In the genomic region with DNA sequence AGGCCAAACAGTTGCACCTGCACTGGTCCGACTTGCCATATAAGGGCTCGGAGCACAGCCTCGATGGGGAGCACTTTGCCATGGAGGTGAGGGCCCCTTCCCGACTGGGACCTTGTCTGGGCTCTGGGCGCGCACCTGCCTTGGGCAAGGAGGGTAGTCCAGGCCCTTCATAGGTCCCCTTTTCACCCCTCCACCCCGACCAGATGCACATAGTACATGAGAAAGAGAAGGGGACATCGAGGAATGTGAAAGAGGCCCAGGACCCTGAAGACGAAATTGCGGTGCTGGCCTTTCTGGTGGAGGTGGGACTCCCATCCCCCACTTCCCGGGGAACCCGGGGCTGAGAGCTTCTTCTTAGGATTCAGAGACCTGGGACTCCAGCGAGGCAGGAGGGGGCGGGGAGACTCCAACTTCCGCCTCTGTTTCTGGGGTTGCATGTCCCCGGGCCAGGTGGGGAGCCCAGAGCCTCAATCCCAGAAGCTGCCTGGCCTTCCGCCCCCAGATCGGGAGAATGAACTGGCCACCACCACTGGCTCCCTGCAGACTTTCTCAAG, we compare ENCODE assay signal across 26 cellular contexts. TPM values are rescaled to one million over a fixed set of nuclear protein-coding genes. Genes with fewer than 3 reads are reported as not detected.
A peak's percentile ranks its signal among the peaks of the same experiment; 100 is the strongest.
DNase-seq lines count a peak whose midpoint lies in the region; ATAC-seq, FAIRE-seq and TF ChIP-seq lines count a peak whose summit lies in the region.
"Had no signal": no experiment of that assay in that cellular context is flagged by ENCODE, and none has a peak within 500 bp of the region (broad histone marks: within the 10 kb centered on the region; RNA-seq: fewer than 3 reads in every experiment).

No MANE protein-coding gene starts in this region.

- H4K8ac ChIP-seq in H1 (ENCODE audit: extremely low read depth, insufficient read depth, low read length): no peak overlapping the region

- FAIRE-seq in HepG2 (lab: Jason Lieb, UNC) (no peak), H1 (lab: Jason Lieb, UNC) (no peak)

- no peak for TF ChIP-seq CTCF in HepG2 (CRISPR knock-in tag; IDR thresholded peaks at IDR 0.05)
- TF ChIP-seq CTCF in right lobe of liver (IDR thresholded peaks at IDR 0.05): no peak
- TF ChIP-seq CTCF in H1 (IDR thresholded peaks at IDR 0.05; ENCODE audit: control extremely low read depth in 1 of 3, insufficient read depth in 1 of 3, low read depth in 1 of 3, low read length in 3 of 3): no peak

- H4K20me1 ChIP-seq in HepG2 (ENCODE audit: insufficient read depth, low read length): no peaks in the 10 kb centered on the region
- peaks cover 0 to 3% of the 10 kb centered on the region in 2 experiments for H4K20me1 ChIP-seq in H1 (replicated peaks in 1 of 2; ENCODE audit: control insufficient read depth in 1 of 2, insufficient read depth in 2 of 2, low read length in 2 of 2)

- H2AFZ ChIP-seq in HepG2 (ENCODE audit: low read length) (no peak overlapping the region), H1 (ENCODE audit: low read length) (no peak overlapping the region)

- TF ChIP-seq EP300 in HepG2 (IDR thresholded peaks at IDR 0.05; ENCODE audit: low read depth in 2 of 2, low read length in 2 of 2) (no peak), HepG2 (CRISPR knock-in tag; IDR thresholded peaks at IDR 0.05; ENCODE audit: borderline replicate concordance) (no peak), H1 (IDR thresholded peaks at IDR 0.05; ENCODE audit: borderline replicate concordance in 1 of 2, low read depth in 2 of 2, low read length in 2 of 2) (no peak)

- peaks cover 8% of the 10 kb centered on the region; the same call in 1 of the 2 replicates for H3K23me2 ChIP-seq in H1 (ENCODE audit: low read depth, low read length)

- 21% methylated on average over 15 of the region's 18 CpGs for WGBS in HepG2 (ENCODE audit: low lambda C conversion rate)
- WGBS in right lobe of liver (ENCODE audit: insufficient coverage, low coverage, low lambda C conversion rate, missing lambda C conversion rate): 70% methylated on average over 2 of the region's 18 CpGs
- WGBS in H1 (ENCODE audit: extremely low coverage in 1 of 2, insufficient coverage in 1 of 2, insufficient read length in 1 of 2, insufficient replicate concordance in 2 of 2, low coverage in 1 of 2, low lambda C conversion rate in 2 of 2, missing lambda C conversion rate in 1 of 2), 2 experiments: 87% methylated on average over 17 of the region's 18 CpGs; no CpG with 5 or more reads in 1 of the 2 experiments

- no peak overlapping the region for H2BK120ac ChIP-seq in H1 (replicated peaks; ENCODE audit: low read depth, low read length)

- no peak overlapping the region for H3K27ac Mint-ChIP-seq in activated naive CD8-positive, alpha-beta T cell treated with anti-CD3 and anti-CD28 coated beads, Interleukin-2, amount 50 U/mL, for 24 hours
- H3K27ac Mint-ChIP-seq: IgD-negative memory B cell had no signal

- H3K4me3 Mint-ChIP-seq in activated naive CD8-positive, alpha-beta T cell treated with anti-CD3 and anti-CD28 coated beads, Interleukin-2, amount 50 U/mL, for 24 hours: no peak overlapping the region
- H3K4me3 Mint-ChIP-seq: CD8-positive, alpha-beta memory T cell; IgD-negative memory B cell had no signal

- H3K4me1 Mint-ChIP-seq in activated naive CD8-positive, alpha-beta T cell treated with anti-CD3 and anti-CD28 coated beads, Interleukin-2, amount 50 U/mL, for 24 hours: no peaks in the 10 kb centered on the region
- H3K4me1 Mint-ChIP-seq: CD8-positive, alpha-beta memory T cell had no signal

- CTCF ChIA-PET in HepG2 (lab: Yijun Ruan, JAX; ENCODE audit: low intra/inter-chr PET ratio, low total read pairs): no interaction called here
- CTCF ChIA-PET in H1 (lab: Charles Lee; ENCODE audit: partially characterized antibody): interaction anchor here (0.5 to 9.0 kb wide), 3 partner anchors 13 to 99 kb away, joined by 3 to 148 read pairs (median 9); no protein-coding TSS in a partner anchor

- no peak overlapping the region for H4K5ac ChIP-seq in H1 (ENCODE audit: insufficient read length, low read depth, low read length)

- H3K18ac ChIP-seq in H1 (ENCODE audit: extremely low read depth, low read length): no peak overlapping the region; the same call in none of the 2 replicates

- no peak for TF ChIP-seq RAD21 in HepG2 (CRISPR knock-in tag; IDR thresholded peaks at IDR 0.05)
- no peak for TF ChIP-seq RAD21 in H1 (IDR thresholded peaks at IDR 0.05 in 1 of 2, conservative IDR thresholded peaks at IDR 0.05 in 1 of 2; ENCODE audit: low read depth in 2 of 2, low read length in 2 of 2)

- in situ Hi-C loops in HepG2 (cut with HindIII; ENCODE audit: extremely low pct_ligation_motif_present, low pct_unique_long_range_greater_than_20kb): no loop called here

- H2BK5ac ChIP-seq in H1 (ENCODE audit: low read depth, low read length): peak overlapping the region; percentile 71; the same call in 1 of the 2 replicates

- H4K91ac ChIP-seq in H1 (replicated peaks; ENCODE audit: insufficient read length, low read length): peak overlapping the region; percentile 66

- DNase-seq in HepG2 (ENCODE audit: low spot score) (no peak), right lobe of liver (no peak), H1 (ENCODE audit: low read depth in 1 of 2, low spot score in 2 of 2) (peak in 1 of 2 experiments; percentile 51), posterior vena cava (ENCODE audit: low spot score) (peak; percentile 66)
- DNase-seq in activated CD4-positive, alpha-beta T cell treated with anti-CD3 and anti-CD28 coated beads for 1 hour: no peak
- no peak for DNase-seq in activated naive CD8-positive, alpha-beta T cell treated with anti-CD3 and anti-CD28 coated beads, Interleukin-2, amount 50 U/mL, for 24 hours
- DNase-seq: AML-193; CD8-positive, alpha-beta memory T cell; EL; GF-D8; Karpas-422; MV-4-11; NCI-H1105 treated with DMSO at 0.1 percent for 48 hours; NCI-H2081 treated with DMSO at 0.1 percent for 48 hours; NCI-H2171 treated with DMSO at 0.1 percent for 48 hours; NCI-H524 treated with DMSO at 0.1 percent for 48 hours; NCI-H82; SIG-M5 had no signal

- H3K4me2 ChIP-seq in HepG2 (ENCODE audit: low read depth, low read length) (no peak overlapping the region), H1 (ENCODE audit: insufficient read depth in 1 of 2, low read depth in 2 of 2, low read length in 2 of 2) (no peak overlapping the region; a peak in 1 of 4 replicates)

- TF ChIP-seq POLR2A in HepG2 (IDR thresholded peaks at IDR 0.05; ENCODE audit: insufficient read depth in 1 of 2, low read depth in 2 of 2, low read length in 2 of 2) (no peak), right lobe of liver (IDR thresholded peaks at IDR 0.05) (no peak), H1 (IDR thresholded peaks at IDR 0.05; ENCODE audit: control extremely low read depth in 1 of 2, low read depth in 2 of 2, low read length in 2 of 2) (no peak)

- no peak for ATAC-seq in HepG2
- no peak for ATAC-seq in right lobe of liver
- ATAC-seq in GM18861 (IDR thresholded peaks at IDR 0.05; ENCODE audit: unreplicated experiment): no peak
- no peak for ATAC-seq in activated naive CD8-positive, alpha-beta T cell treated with anti-CD3 and anti-CD28 coated beads, Interleukin-2, amount 50 U/mL, for 24 hours
- ATAC-seq: HCT116, Panc1 had no signal

- peaks cover 32% of the 10 kb centered on the region for H3K27me3 Mint-ChIP-seq in activated naive CD8-positive, alpha-beta T cell treated with anti-CD3 and anti-CD28 coated beads, Interleukin-2, amount 50 U/mL, for 24 hours

- H2BK20ac ChIP-seq in H1 (ENCODE audit: low read length): peak overlapping the region; percentile 29; the same call in 1 of the 2 replicates

- H3K27ac ChIP-seq in HepG2 (ENCODE audit: extremely low read length, insufficient read depth, low read length) (no peak overlapping the region), right lobe of liver (no peak overlapping the region), H1 (ENCODE audit: low read depth, low read length) (no peak overlapping the region)
- H3K27ac ChIP-seq: C4-2B had no signal

- no peak overlapping the region for H3K14ac ChIP-seq in H1 (ENCODE audit: insufficient read length)

- no peaks in the 10 kb centered on the region for H3K79me1 ChIP-seq in H1 (ENCODE audit: low read depth, low read length)

- no peak overlapping the region for H3K56ac ChIP-seq in H1 (replicated peaks; ENCODE audit: insufficient read length, low read depth, low read length)

- no TSS peak for BruUV-seq in HepG2 (replicated peaks; lab: Mats Ljungman, UMichigan)

- H2AK5ac ChIP-seq in H1 (ENCODE audit: low read depth, low read length): peak overlapping the region; percentile 60; the same call in 1 of the 2 replicates

- peak overlapping the region; percentile 53 for H3K4ac ChIP-seq in H1 (replicated peaks; ENCODE audit: insufficient read length, low read depth, low read length)

- no peaks in the 10 kb centered on the region for H3K36me3 Mint-ChIP-seq in activated naive CD8-positive, alpha-beta T cell treated with anti-CD3 and anti-CD28 coated beads, Interleukin-2, amount 50 U/mL, for 24 hours (ENCODE audit: low read depth)
- H3K36me3 Mint-ChIP-seq: CD8-positive, alpha-beta memory T cell had no signal

- peaks cover 14 to 85% of the 10 kb centered on the region in 2 experiments; a peak in 4 of 5 replicates for H3K27me3 ChIP-seq in HepG2 (ENCODE audit: control insufficient read depth in 1 of 2, insufficient read depth in 2 of 2, low read length in 2 of 2)
- H3K27me3 ChIP-seq in right lobe of liver: no peaks in the 10 kb centered on the region
- no peaks in the 10 kb centered on the region for H3K27me3 ChIP-seq in H1 (replicated peaks in 1 of 4; ENCODE audit: control insufficient read depth in 3 of 4, extremely low read depth in 1 of 4, insufficient read depth in 3 of 4, low read length in 3 of 4)

- peak overlapping the region; percentile 95; the same call in 1 of the 2 replicates for H2BK12ac ChIP-seq in H1 (ENCODE audit: low read depth, low read length)

- no peaks in the 10 kb centered on the region for H3K9me3 ChIP-seq in HepG2 (ENCODE audit: low read length)
- H3K9me3 ChIP-seq in right lobe of liver: no peaks in the 10 kb centered on the region
- H3K9me3 ChIP-seq in H1 (ENCODE audit: insufficient read depth in 2 of 2, low read depth in 1 of 2, low read length in 1 of 2): no peaks in the 10 kb centered on the region

- H3K4me3 ChIP-seq in HepG2 (replicated peaks in 1 of 3; ENCODE audit: insufficient read depth in 1 of 3, low read depth in 2 of 3, low read length in 3 of 3) (no peak overlapping the region), right lobe of liver (no peak overlapping the region), H1 (ENCODE audit: extremely low read depth in 1 of 4, insufficient read depth in 2 of 4, low read depth in 3 of 4, low read length in 4 of 4) (no peak overlapping the region)

- H2BK15ac ChIP-seq in H1 (ENCODE audit: low read length): no peak overlapping the region

- intact Hi-C loops in HepG2 (cut with micrococcal nuclease; ENCODE audit: unreplicated experiment): no loop called here
- intact Hi-C loops in right lobe of liver (cut with DNase I): no loop called here
- intact Hi-C loops in posterior vena cava (cut with DNase I): no loop called here

- POLR2A ChIA-PET in HepG2 (lab: Yijun Ruan, JAX) (no interaction called here), H1 (lab: Charles Lee; ENCODE audit: partially characterized antibody) (interaction anchor here (0.9 to 2.0 kb wide), 4 partner anchors 9 to 235 kb away, joined by 3 to 5 read pairs (median 4); a partner anchor contains a TSS)

- H3K4me1 ChIP-seq in HepG2 (ENCODE audit: insufficient read depth, low read length) (peaks cover 8% of the 10 kb centered on the region), right lobe of liver (no peaks in the 10 kb centered on the region), H1 (replicated peaks in 1 of 4; ENCODE audit: control insufficient read depth in 3 of 4, insufficient read depth in 4 of 4, low read length in 3 of 4) (peaks cover 7 to 42% (median 28%) of the 10 kb centered on the region in 4 experiments)

- H3K9ac ChIP-seq in HepG2 (ENCODE audit: insufficient read depth, low read depth, low read length) (no peak overlapping the region), H1 (replicated peaks in 1 of 4; ENCODE audit: extremely low read depth in 1 of 4, low read depth in 3 of 4, low read length in 3 of 4) (no peak overlapping the region)

- no peaks in the 10 kb centered on the region for H3K9me3 Mint-ChIP-seq in activated naive CD8-positive, alpha-beta T cell treated with anti-CD3 and anti-CD28 coated beads, Interleukin-2, amount 50 U/mL, for 24 hours
- H3K9me3 Mint-ChIP-seq: IgD-negative memory B cell had no signal

- H3K23ac ChIP-seq in H1 (ENCODE audit: insufficient read length): no peak overlapping the region

- H3K36me3 ChIP-seq in HepG2 (replicated peaks in 1 of 2; ENCODE audit: control insufficient read depth in 1 of 2, insufficient read depth in 2 of 2, low read length in 2 of 2) (no peaks in the 10 kb centered on the region), right lobe of liver (no peaks in the 10 kb centered on the region), H1 (ENCODE audit: control insufficient read depth in 2 of 4, insufficient read depth in 4 of 4, low read length in 3 of 4) (no peaks in the 10 kb centered on the region)

- no peaks in the 10 kb centered on the region for H3K79me2 ChIP-seq in HepG2 (ENCODE audit: insufficient read depth, low read length)
- no peaks in the 10 kb centered on the region for H3K79me2 ChIP-seq in H1 (ENCODE audit: control insufficient read depth in 1 of 2, insufficient read depth in 2 of 2, low read length in 2 of 2)

RNA-seq across cellular contexts. Expression of a gene that starts 7.8 kb away (rescaled TPM):
- total RNA-seq in HepG2 (2016; rRNA removed; fragmentation: Illumina TruSeq; extraction: Trizol) (not detected in 2 replicates), right lobe of liver (under 1 TPM in 3 of 6 experiments, not detected in 3; 0.33 to 0.37 (median 0.35) TPM), posterior vena cava (1 to 10 TPM; 2.9 to 7.0 TPM)
- total RNA-seq in HepG2 (2016; cell fraction: cytosol; rRNA removed; fragmentation: Illumina TruSeq; extraction: Trizol; ENCODE audit: low read depth): not detected in 2 replicates
- total RNA-seq in HepG2 (2016; cell fraction: insoluble cytoplasmic fraction; rRNA removed; fragmentation: Illumina TruSeq; extraction: Trizol): not detected in 2 replicates
- total RNA-seq in HepG2 (2016; cell fraction: membrane; rRNA removed; fragmentation: Illumina TruSeq; extraction: Trizol): not detected in 2 replicates
- not detected in 2 replicates for total RNA-seq in HepG2 (2016; cell fraction: nucleus; rRNA removed; fragmentation: Illumina TruSeq; extraction: Trizol)
- polyA plus RNA-seq in HepG2 (2011; rRNA removed) (not detected in 2 replicates), H1 (2011; rRNA removed) (3.6 and 6.8 TPM in 2 replicates)
- polyA plus RNA-seq in HepG2 (2011; cell fraction: cytosol; rRNA removed): not detected in 2 replicates
- not detected in 2 replicates for polyA plus RNA-seq in HepG2 (2011; cell fraction: nucleus; rRNA removed)
- not detected in 2 replicates for polyA plus RNA-seq in HepG2 (2012)
- polyA plus RNA-seq in HepG2 (2016; cell fraction: cytosol; fragmentation: Illumina TruSeq; extraction: Trizol; ENCODE audit: low read depth): not detected in 2 replicates
- not detected in 2 replicates for polyA plus RNA-seq in HepG2 (2016; cell fraction: insoluble cytoplasmic fraction; fragmentation: Illumina TruSeq; extraction: Trizol; ENCODE audit: low read depth)
- polyA plus RNA-seq in HepG2 (2016; cell fraction: membrane; fragmentation: Illumina TruSeq; extraction: Trizol; ENCODE audit: low read depth): not detected in 2 replicates
- polyA plus RNA-seq in HepG2 (2016; cell fraction: nucleus; fragmentation: Illumina TruSeq; extraction: Trizol; ENCODE audit: insufficient read depth, low read depth): not detected in 2 replicates
- polyA minus RNA-seq in HepG2 (2011; rRNA and poly(A)+ RNA removed; ENCODE audit: low replicate concordance): not detected in 2 replicates
- not detected in 2 replicates for polyA minus RNA-seq in HepG2 (2011; cell fraction: cytosol; rRNA and poly(A)+ RNA removed)
- not detected in 2 replicates for polyA minus RNA-seq in HepG2 (2011; cell fraction: nucleus; rRNA and poly(A)+ RNA removed)
- 3.6 and 4.2 TPM in 2 replicates for total RNA-seq in H1 (2021; fragmentation: NEBNext Ultra II Directional; extraction: Animal tissue kit (Norgen Biotek cat#: 25700))
- 7.0 TPM for polyA plus RNA-seq in H1 (2011; cell fraction: cytosol; rRNA removed)
- 7.7 TPM for polyA plus RNA-seq in H1 (2011; cell fraction: nucleus; rRNA removed)
- 2.7 to 4.3 TPM (median 3.7 TPM) in 4 replicates for polyA plus RNA-seq in H1 (2012, experiment 1 of 2)
- polyA plus RNA-seq in H1 (2012, experiment 2 of 2): 3.3 TPM
- 16.2 TPM for polyA plus RNA-seq in H1 (2013, experiment 1 of 2)
- polyA plus RNA-seq in H1 (2013, experiment 2 of 2): 16.6 TPM
- polyA minus RNA-seq in H1 (2011; rRNA and poly(A)+ RNA removed): 1.8 and 3.5 TPM in 2 replicates
- not detected for polyA minus RNA-seq in H1 (2011; cell fraction: cytosol; rRNA and poly(A)+ RNA removed)
- 1.7 TPM for polyA minus RNA-seq in H1 (2011; cell fraction: nucleus; rRNA and poly(A)+ RNA removed)
- total RNA-seq: A172; CD8-positive, alpha-beta memory T cell; M059J had no signal
- polyA plus RNA-seq: AG04450; CD8-positive, alpha-beta memory T cell; IgD-negative memory B cell had no signal
